ENCODE assay signal across 8 cellular contexts in the genomic region with DNA sequence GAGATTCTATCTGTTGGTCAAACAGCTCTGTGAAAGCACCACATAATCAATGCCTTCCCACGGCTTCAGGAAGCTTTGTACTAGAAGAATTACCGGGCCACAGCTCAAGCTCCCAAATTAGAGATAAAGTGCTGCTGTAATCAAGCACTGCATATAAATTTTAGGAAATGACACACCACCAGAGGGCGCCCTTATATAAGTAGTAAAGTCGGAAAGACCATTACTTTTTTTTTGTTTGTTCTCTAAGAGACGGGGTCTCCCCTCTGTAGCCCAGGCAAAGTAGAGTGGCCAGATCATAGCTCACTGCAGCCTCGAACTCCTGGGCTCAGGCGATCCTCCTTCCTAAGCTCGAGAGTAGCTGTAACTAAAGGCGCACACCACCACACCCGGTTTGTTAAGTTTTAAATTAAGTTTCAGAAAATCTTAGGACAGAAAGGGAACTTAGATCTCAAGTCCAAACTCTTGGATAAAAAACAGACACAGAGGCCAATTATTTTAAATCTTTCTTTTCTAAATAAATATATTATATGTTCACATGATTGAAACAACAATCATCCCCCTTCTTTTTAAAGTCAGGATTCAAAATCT. TPM values are rescaled to one million over a fixed set of nuclear protein-coding genes. Genes with fewer than 3 reads are reported as not detected.
DNase-seq lines count a peak whose midpoint lies in the region; ATAC-seq, FAIRE-seq and TF ChIP-seq lines count a peak whose summit lies in the region.

No MANE protein-coding gene starts in this region.

- peaks cover 3% of the 10 kb centered on the region for H3K36me3 Mint-ChIP-seq in effector memory CD8-positive, alpha-beta T cell (ENCODE audit: insufficient read depth)
- H3K36me3 Mint-ChIP-seq in mesothelial cell of epicardium = no peaks in the 10 kb centered on the region

- FAIRE-seq in HTR-8/SVneo (lab: Jason Lieb, UNC) = no peak

- no peaks in the 10 kb centered on the region for H3K9me3 Mint-ChIP-seq in effector memory CD8-positive, alpha-beta T cell
- H3K9me3 Mint-ChIP-seq in mesothelial cell of epicardium = no peaks in the 10 kb centered on the region

- peaks cover 2 to 7% of the 10 kb centered on the region in 2 donors for H3K4me1 Mint-ChIP-seq in effector memory CD8-positive, alpha-beta T cell (ENCODE audit: low read depth in 2 of 2)
- peaks cover 2% of the 10 kb centered on the region for H3K4me1 Mint-ChIP-seq in mesothelial cell of epicardium

- peak overlapping the region; percentile 40 to 59 for H3K4me3 Mint-ChIP-seq in effector memory CD8-positive, alpha-beta T cell
- no peak overlapping the region for H3K4me3 Mint-ChIP-seq in mesothelial cell of epicardium

- peak; percentile 86 for TF ChIP-seq CTCF in mesothelial cell of epicardium (IDR thresholded peaks at IDR 0.05; ENCODE audit: unreplicated experiment)

- no peaks in the 10 kb centered on the region for H3K27me3 Mint-ChIP-seq in effector memory CD8-positive, alpha-beta T cell
- no peaks in the 10 kb centered on the region for H3K27me3 Mint-ChIP-seq in mesothelial cell of epicardium (ENCODE audit: low read depth)

- DNase-seq in GF-D8 (lab: John Stamatoyannopoulos, UW) (peak; percentile 59), HTR-8/SVneo (ENCODE audit: insufficient read length, low spot score) (peak; percentile 58), mesothelial cell of epicardium (ENCODE audit: low spot score in 2 of 2, unreplicated experiment in 2 of 2) (peak; percentile 69 to 80)
- DNase-seq in NK-92 treated with Interleukin-12 subunit alpha and Interleukin-12 subunit beta, amount 100 ng/mL, for 24 hours (lab: John Stamatoyannopoulos, UW) = peak; percentile 40
- DNase-seq in activated CD8-positive, alpha-beta memory T cell treated with anti-CD3 and anti-CD28 coated beads for 4 hours (ENCODE audit: low read depth in 2 of 2) = peak; percentile 48 to 49
- peak; percentile 75 to 84 (median 76) for DNase-seq in effector memory CD8-positive, alpha-beta T cell
- peak; percentile 49 to 55 for DNase-seq in stimulated activated CD8-positive, alpha-beta memory T cell treated with anti-CD3 and anti-CD28 coated beads, Interleukin-2, amount 100 ng/mL, for 48 hours (ENCODE audit: low read depth in 2 of 2)

- peak; percentile 72 for ATAC-seq in effector memory CD8-positive, alpha-beta T cell (replicated peaks)
- no peak for ATAC-seq in GM21390 (IDR thresholded peaks at IDR 0.05; ENCODE audit: unreplicated experiment)

- peak overlapping the region in 1 of 2 donors; percentile 68 for H3K27ac Mint-ChIP-seq in effector memory CD8-positive, alpha-beta T cell
- H3K27ac Mint-ChIP-seq in mesothelial cell of epicardium = no peak overlapping the region

RNA-seq across cellular contexts. Expression of a gene that starts 32.6 kb away (rescaled TPM):
- 66.6 to 68.3 TPM (median 67.4 TPM) in 3 replicates for total RNA-seq in mesothelial cell of epicardium

RNA-seq across cellular contexts. Expression of a gene that starts 33.9 kb away (rescaled TPM):
- 4.0 to 5.8 TPM (median 5.6 TPM) in 3 replicates for total RNA-seq in mesothelial cell of epicardium
